ENCODE assay signal across 8 cellular contexts in genomic region chr19:8615813-8616596, GRCh38. TPM values are rescaled to one million over a fixed set of nuclear protein-coding genes. Genes with fewer than 3 reads are reported as not detected.
DNase-seq lines count a peak whose midpoint lies in the region; ATAC-seq and TF ChIP-seq lines count a peak whose summit lies in the region.

No MANE protein-coding gene starts in this region.

- peak; percentile 68 for DNase-seq in DMS 273 (lab: John Stamatoyannopoulos, UW; ENCODE audit: unreplicated experiment)
- no peak for DNase-seq in DMS 273 treated with DMSO at 0.1 percent for 48 hours (lab: John Stamatoyannopoulos, UW)
- peak; percentile 33 for DNase-seq in NCI-H460 (ENCODE audit: extremely low read depth, low read depth)
- DNase-seq in activated CD8-positive, alpha-beta memory T cell treated with anti-CD3 and anti-CD28 coated beads for 24 hours: peak; percentile 76
- no peak for DNase-seq in epithelial cell of esophagus (ENCODE audit: low read depth)
- peak; percentile 75 for DNase-seq in neural crest cell (ENCODE audit: low read depth, low spot score)

- no peaks in the 10 kb centered on the region for H3K36me3 Mint-ChIP-seq in neural crest cell (ENCODE audit: low read depth)

- H3K4me1 Mint-ChIP-seq in neural crest cell: peaks cover 4% of the 10 kb centered on the region

- H3K4me3 Mint-ChIP-seq in neural crest cell: peak overlapping the region; percentile 82

- no peak overlapping the region for H3K4me3 ChIP-seq in epithelial cell of esophagus (ENCODE audit: low read length)

- no peak overlapping the region for H3K27ac Mint-ChIP-seq in neural crest cell (ENCODE audit: unreplicated experiment)

- peak; percentile 55 for TF ChIP-seq CTCF in epithelial cell of esophagus (IDR thresholded peaks at IDR 0.05; ENCODE audit: insufficient read depth, low read depth, low read length, missing control alignments)
- peak; percentile 92 for TF ChIP-seq CTCF in neural crest cell (conservative IDR thresholded peaks at IDR 0.05)

- no peaks in the 10 kb centered on the region for H3K9me3 Mint-ChIP-seq in neural crest cell

- ATAC-seq in HG03439 (IDR thresholded peaks at IDR 0.05; ENCODE audit: unreplicated experiment) (no peak), HG03039 (IDR thresholded peaks at IDR 0.05; ENCODE audit: unreplicated experiment) (no peak)

- H3K27me3 Mint-ChIP-seq in neural crest cell (ENCODE audit: low read depth): peaks cover 25% of the 10 kb centered on the region

RNA-seq across cellular contexts. Expression of gene ADAMTS10, which starts 5.5 kb away (rescaled TPM):
- total RNA-seq in NCI-H460 (2014; rRNA removed; shearing (Covaris generic)): 0.82 TPM in 1 of 2 replicates, not detected in the other
- polyA plus RNA-seq in NCI-H460 (2014; cell fraction: nucleus; rRNA removed): 3.8 and 5.3 TPM in 2 replicates
- total RNA-seq in neural crest cell: 30.9 and 31.4 TPM in 2 replicates

RNA-seq across cellular contexts. Expression of gene NFILZ, which starts 14.4 kb away (rescaled TPM):
- total RNA-seq in NCI-H460 (2014; rRNA removed; shearing (Covaris generic)): not detected in 2 replicates
- polyA plus RNA-seq in NCI-H460 (2014; cell fraction: nucleus; rRNA removed): not detected in 2 replicates
- total RNA-seq in neural crest cell: not detected in 2 replicates

RNA-seq across cellular contexts. Expression of gene MYO1F, which starts 38.8 kb away (rescaled TPM):
- 0.15 and 0.23 TPM in 2 replicates for total RNA-seq in NCI-H460 (2014; rRNA removed; shearing (Covaris generic))
- polyA plus RNA-seq in NCI-H460 (2014; cell fraction: nucleus; rRNA removed): 0.08 and 0.60 TPM in 2 replicates
- 0.33 and 0.77 TPM in 2 replicates for total RNA-seq in neural crest cell

Comparison
In these comparisons a context has a peak if more than half of its experiments do, and no peak if none do; other contexts are left out.
1. DNase-seq: peak in DMS 273 (single experiment), NCI-H460 (single experiment), activated CD8-positive, alpha-beta memory T cell treated with anti-CD3 and anti-CD28 coated beads for 24 hours (single experiment) and neural crest cell (single experiment); none in DMS 273 treated with DMSO at 0.1 percent for 48 hours (single experiment) and epithelial cell of esophagus (single experiment).
2. RNA of gene ADAMTS10, which starts 5.5 kb away (total RNA-seq): 30.9 to 31.4 TPM in neural crest cell; 0.82 TPM in NCI-H460; every median in the first group is over 10 times any median in the second.